In the genomic region with DNA sequence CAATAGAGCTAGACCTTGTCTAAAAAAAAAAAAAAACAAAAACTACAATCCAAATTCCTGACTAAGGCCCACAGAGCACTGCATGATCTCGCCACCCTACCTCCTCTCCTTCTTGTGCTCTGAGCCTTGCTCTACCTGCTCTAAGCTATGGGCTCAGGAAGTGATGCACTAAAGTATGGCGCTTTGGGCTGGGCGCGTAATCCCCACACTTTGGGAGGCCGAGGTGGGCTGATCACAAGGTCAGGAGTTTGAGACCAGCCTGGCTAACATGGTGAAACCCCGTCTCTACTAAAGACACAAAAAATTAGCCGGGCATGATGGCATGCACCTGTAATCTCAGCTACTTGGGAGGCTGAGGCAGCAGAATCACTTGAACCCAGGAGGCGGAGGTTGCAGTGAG, we compare ENCODE assay signal across 1 cellular context.
A peak's percentile ranks its signal among the peaks of the same experiment; 100 is the strongest.
TF ChIP-seq lines count a peak whose summit lies in the region.

No MANE protein-coding gene starts in this region.

TF ChIP-seq in HepG2, 621 proteins besides CTCF, POLR2A, EP300 and RAD21:
- peak; percentile 30; the same call in 1 of the 2 replicates for TF ChIP-seq ZNF629 (CRISPR knock-in tag; conservative IDR thresholded peaks at IDR 0.05)
